ENCODE assay signal across 8 cellular contexts in the genomic region with DNA sequence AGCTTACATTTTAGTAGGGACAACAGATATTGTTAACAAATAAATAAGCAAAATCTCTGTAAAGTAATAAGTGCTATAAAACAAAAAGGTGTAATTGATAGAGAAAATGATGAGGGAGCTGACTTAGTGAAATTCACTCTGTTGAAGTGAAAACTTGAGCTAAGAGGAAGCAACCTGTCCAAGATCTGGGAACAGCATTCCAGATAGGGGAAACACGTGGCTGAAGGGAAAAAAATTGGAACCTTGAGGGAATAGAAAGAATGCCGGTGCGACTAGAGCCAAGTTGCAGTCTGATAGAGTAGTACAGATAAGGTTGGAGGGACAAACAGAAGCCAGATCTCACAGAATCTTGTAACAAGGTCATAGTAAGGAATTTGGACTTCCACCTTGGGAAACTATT. TPM values are rescaled to one million over a fixed set of nuclear protein-coding genes. Genes with fewer than 3 reads are reported as not detected.
DNase-seq lines count a peak whose midpoint lies in the region; ATAC-seq and TF ChIP-seq lines count a peak whose summit lies in the region.

No MANE protein-coding gene starts in this region.

- H4K20me1 ChIP-seq in mammary epithelial cell (ENCODE audit: insufficient read depth, low read length), result no peaks in the 10 kb centered on the region

- CTCF ChIA-PET in mammary epithelial cell (lab: Charles Lee; ENCODE audit: low non-redundant PET), result no interaction called here

- dilution Hi-C loops in mammary epithelial cell (cut with HindIII; ENCODE audit: low sequenced_read_pairs), result no loop called here

- H3K4me3 Mint-ChIP-seq in IgD-negative memory B cell, result peak overlapping the region; percentile 45 to 98 (median 97)

- peak overlapping the region; percentile 86 for H3K4me2 ChIP-seq in mammary epithelial cell (ENCODE audit: insufficient read depth, low read depth, low read length)

- no TSS peak for BruUV-seq in mammary epithelial cell (replicated peaks; lab: Mats Ljungman, UMichigan)

- H3K27ac Mint-ChIP-seq in IgD-negative memory B cell, result peak overlapping the region in 1 of 3 donors; percentile 86

- peaks cover 12% of the 10 kb centered on the region for H3K4me1 ChIP-seq in mammary epithelial cell (ENCODE audit: insufficient read depth, low read length)
- H3K4me1 ChIP-seq in mononuclear cell (ENCODE audit: insufficient read depth, low read length), result peaks cover 19% of the 10 kb centered on the region

- H3K27ac ChIP-seq in mammary epithelial cell (ENCODE audit: insufficient read depth, low read depth, low read length), result no peak overlapping the region

- in situ Hi-C loops in ACHN (cut with HindIII; ENCODE audit: low pct_ligation_motif_present, low pct_unique_long_range_greater_than_20kb, low sequenced_read_pairs), result no loop called here
- in situ Hi-C loops in mammary epithelial cell (cut with MboI; ENCODE audit: low sequenced_read_pairs in 2 of 2), result loop anchor here in 1 of 2 donors (10.0 kb wide), 1 partner anchor 131 kb away; no protein-coding TSS in a partner anchor

- H3K9me3 Mint-ChIP-seq in IgD-negative memory B cell, result no peaks in the 10 kb centered on the region

- no peak for TF ChIP-seq CTCF in mammary epithelial cell (conservative IDR thresholded peaks at IDR 0.05 in 1 of 2, IDR thresholded peaks at IDR 0.05 in 1 of 2; ENCODE audit: extremely low read depth in 1 of 2, insufficient read depth in 1 of 2, low read depth in 1 of 2, low read length in 2 of 2)

- no peak for ATAC-seq in HG02852 (IDR thresholded peaks at IDR 0.05; ENCODE audit: unreplicated experiment)
- ATAC-seq in GM21717 (IDR thresholded peaks at IDR 0.05; ENCODE audit: unreplicated experiment), result no peak

- H3K79me2 ChIP-seq in mammary epithelial cell (ENCODE audit: insufficient read depth, low read length), result peaks cover 41% of the 10 kb centered on the region

- H3K27me3 Mint-ChIP-seq in IgD-negative memory B cell, result peaks cover 28% of the 10 kb centered on the region

- H3K27me3 ChIP-seq in mammary epithelial cell (ENCODE audit: insufficient read depth, low read length) (no peaks in the 10 kb centered on the region), mononuclear cell (ENCODE audit: insufficient read depth, low read length) (peaks cover 38% of the 10 kb centered on the region)

- peaks cover 4% of the 10 kb centered on the region for H3K36me3 ChIP-seq in mammary epithelial cell (ENCODE audit: insufficient read depth, low read length)

- H2AFZ ChIP-seq in mammary epithelial cell (ENCODE audit: low read depth, low read length), result peak overlapping the region; percentile 85

- peak overlapping the region; percentile 81 to 96 (median 90) for H3K4me3 ChIP-seq in mammary epithelial cell (replicated peaks in 1 of 3; ENCODE audit: insufficient read depth in 1 of 3, low read depth in 2 of 3, low read length in 3 of 3)
- peak overlapping the region; percentile 96 for H3K4me3 ChIP-seq in mononuclear cell (ENCODE audit: low read length)

- intact Hi-C loops in mammary epithelial cell (cut with micrococcal nuclease), result loop anchor here (10.0 kb wide), 1 partner anchor 201 kb away; no protein-coding TSS in a partner anchor

- WGBS in mammary epithelial cell (ENCODE audit: low coverage, missing lambda C conversion rate), result 7% methylated on average over 3 of the region's 3 CpGs

- DNase-seq in ACHN (peak; percentile 40), mammary epithelial cell (peak; percentile 1), SHP77 (lab: John Stamatoyannopoulos, UW) (no peak), DMS114 treated with DMSO at 0.1 percent for 48 hours (lab: John Stamatoyannopoulos, UW; ENCODE audit: unreplicated experiment) (no peak)

- no peaks in the 10 kb centered on the region for H3K9me3 ChIP-seq in mammary epithelial cell (replicated peaks; ENCODE audit: insufficient read depth, low read length)
- no peaks in the 10 kb centered on the region for H3K9me3 ChIP-seq in mononuclear cell (ENCODE audit: low read depth, low read length)

- no peak overlapping the region for H3K9ac ChIP-seq in mammary epithelial cell (ENCODE audit: insufficient read depth, low read length)

- peaks cover 12 to 23% (median 23%) of the 10 kb centered on the region in 3 donors for H3K4me1 Mint-ChIP-seq in IgD-negative memory B cell

- no peaks in the 10 kb centered on the region for H3K36me3 Mint-ChIP-seq in IgD-negative memory B cell

RNA-seq across cellular contexts. Expression of a gene that starts 0.6 kb away (rescaled TPM):
- polyA plus RNA-seq in IgD-negative memory B cell (13.8 TPM), mammary epithelial cell (13.5 TPM)
- total RNA-seq in mammary epithelial cell (10 to 100 TPM; 22.2 to 31.2 TPM), mononuclear cell (30.0 TPM)
- 10.4 TPM for polyA minus RNA-seq in mammary epithelial cell

RNA-seq across cellular contexts. Expression of a gene that starts 34.6 kb away (rescaled TPM):
- polyA plus RNA-seq in IgD-negative memory B cell (70.9 TPM), mammary epithelial cell (8.0 TPM)
- total RNA-seq in mammary epithelial cell (10 to 100 TPM; 22.6 to 23.0 TPM), mononuclear cell (46.7 TPM)
- polyA minus RNA-seq in mammary epithelial cell, result 38.9 TPM

Comparison
In these comparisons a context has a peak if more than half of its experiments do, and no peak if none do; other contexts are left out.
1. DNase-seq: peak in ACHN (single experiment) and mammary epithelial cell (single experiment); none in SHP77 (0 of 2) and DMS114 treated with DMSO at 0.1 percent for 48 hours (single experiment).